ENCODE assay signal across 32 cellular contexts in genomic region chr6:38127284-38127683, GRCh38.
"Had no signal": no experiment of that assay in that cellular context is flagged by ENCODE, and none has a peak within 500 bp of the region (broad histone marks: within the 10 kb centered on the region; RNA-seq: fewer than 3 reads in every experiment).

No MANE protein-coding gene starts in this region.

- H3K27me3 ChIP-seq: ascending aorta, breast epithelium, cardiac muscle cell, dorsolateral prefrontal cortex had no signal

- H3K27me3 Mint-ChIP-seq: activated CD4-positive, alpha-beta memory T cell treated with anti-CD3 and anti-CD28 coated beads, Interleukin-2, amount 10 ng/mL, durations not matched to agents 7 days and 5 days; activated CD4-positive, alpha-beta T cell treated with anti-CD3 and anti-CD28 coated beads for 36 hours; activated CD4-positive, alpha-beta T cell treated with anti-CD3 and anti-CD28 coated beads, Interleukin-2, amount 10 ng/mL, durations not matched to agents 24 days and 14 days; activated naive CD4-positive, alpha-beta T cell treated with anti-CD3 and anti-CD28 coated beads, Interleukin-2, amount 10 ng/mL, durations not matched to agents 7 days and 5 days; activated naive CD8-positive, alpha-beta T cell treated with anti-CD3 and anti-CD28 coated beads, Interleukin-2, amount 10 ng/mL, durations not matched to agents 7 days and 5 days; activated T-cell treated with anti-CD3 and anti-CD28 coated beads, Interleukin-2, amount 50 U/mL, for 24 hours; brain; dendritic cell treated with granulocyte-macrophage colony-stimulating factor and Interleukin-4, amounts not matched to agents 40 ng/mL and 50 ng/mL, for 4 days; T-helper 17 cell had no signal

- H3K4me3 ChIP-seq: ascending aorta, breast epithelium, cardiac muscle cell, coronary artery, dorsolateral prefrontal cortex had no signal

- H3K4me1 ChIP-seq: ascending aorta, breast epithelium had no signal

- DNase-seq: activated CD4-positive, alpha-beta memory T cell treated with anti-CD3 and anti-CD28 coated beads, Interleukin-2, amount 10 ng/mL, durations not matched to agents 7 days and 5 days; activated CD4-positive, alpha-beta T cell treated with anti-CD3 and anti-CD28 coated beads for 36 hours; activated CD4-positive, alpha-beta T cell treated with anti-CD3 and anti-CD28 coated beads, Interleukin-2, amount 10 ng/mL, durations not matched to agents 24 days and 14 days; activated CD4-positive, alpha-beta T cell treated with anti-CD3 and anti-CD28 coated beads, Interleukin-2, amount 50 U/mL, for 4 hours; activated CD4-positive, CD25-positive, alpha-beta regulatory T cell; activated CD4-positive, CD25-positive, alpha-beta regulatory T cell treated with anti-CD3 and anti-CD28 coated beads, Interleukin-2, amount 50 U/mL, for 72 hours; activated CD8-positive, alpha-beta memory T cell treated with anti-CD3 and anti-CD28 coated beads, Interleukin-2, amount 50 U/mL, for 48 hours; activated gamma-delta T cell; activated naive CD4-positive, alpha-beta T cell; activated naive CD4-positive, alpha-beta T cell treated with anti-CD3 and anti-CD28 coated beads, Interleukin-2, amount 10 ng/mL, durations not matched to agents 7 days and 5 days; activated naive CD8-positive, alpha-beta T cell treated with anti-CD3 and anti-CD28 coated beads, Interleukin-2, amount 10 ng/mL, durations not matched to agents 7 days and 5 days; activated T-cell treated with anti-CD3 and anti-CD28 coated beads for 4 hours; activated T-cell treated with anti-CD3 and anti-CD28 coated beads, Interleukin-2, amount 50 U/mL, for 24 hours; activated T-cell treated with anti-CD3 and anti-CD28 coated beads, Interleukin-2, amount 50 U/mL, for 72 hours; central memory CD4-positive, alpha-beta T cell; dorsolateral prefrontal cortex; effector memory CD4-positive, alpha-beta T cell; endodermal cell; glutamatergic neuron; T-helper 1 cell; T-helper 17 cell; T1000; WERI-Rb-1 had no signal

- H3K9me3 ChIP-seq: ascending aorta, breast epithelium had no signal

- H3K27ac Mint-ChIP-seq: activated CD4-positive, alpha-beta memory T cell treated with anti-CD3 and anti-CD28 coated beads, Interleukin-2, amount 10 ng/mL, durations not matched to agents 7 days and 5 days; activated CD4-positive, alpha-beta T cell treated with anti-CD3 and anti-CD28 coated beads for 36 hours; activated CD4-positive, alpha-beta T cell treated with anti-CD3 and anti-CD28 coated beads, Interleukin-2, amount 10 ng/mL, durations not matched to agents 24 days and 14 days; activated naive CD4-positive, alpha-beta T cell treated with anti-CD3 and anti-CD28 coated beads, Interleukin-2, amount 10 ng/mL, durations not matched to agents 7 days and 5 days; activated naive CD4-positive, alpha-beta T cell treated with anti-CD3 and anti-CD28 coated beads, Interleukin-2, amount 50 U/mL, for 72 hours; activated naive CD8-positive, alpha-beta T cell treated with anti-CD3 and anti-CD28 coated beads, Interleukin-2, amount 10 ng/mL, durations not matched to agents 7 days and 5 days; activated T-cell treated with anti-CD3 and anti-CD28 coated beads, Interleukin-2, amount 50 U/mL, for 24 hours; brain; dendritic cell treated with granulocyte-macrophage colony-stimulating factor and Interleukin-4, amounts not matched to agents 40 ng/mL and 50 ng/mL, for 4 days; endodermal cell; T-helper 17 cell; T-helper 2 cell treated with Interferon-gamma antibody and Interleukin-4, amounts not matched to agents 5 μg/mL and 100 μg/mL, for 36 hours had no signal

- H3K9me3 Mint-ChIP-seq: activated naive CD4-positive, alpha-beta T cell treated with anti-CD3 and anti-CD28 coated beads, Interleukin-2, amount 10 ng/mL, durations not matched to agents 7 days and 5 days; activated naive CD8-positive, alpha-beta T cell treated with anti-CD3 and anti-CD28 coated beads, Interleukin-2, amount 10 ng/mL, durations not matched to agents 7 days and 5 days had no signal

- ATAC-seq: activated CD4-positive, alpha-beta T cell treated with anti-CD3 and anti-CD28 coated beads for 36 hours; activated naive CD4-positive, alpha-beta T cell treated with anti-CD3 and anti-CD28 coated beads, Interleukin-2, amount 50 U/mL, for 72 hours; activated T-cell treated with anti-CD3 and anti-CD28 coated beads, Interleukin-2, amount 50 U/mL, for 72 hours; esophagus mucosa; T-helper 17 cell had no signal

- H3K27ac ChIP-seq: ascending aorta, breast epithelium, cardiac muscle cell, coronary artery, dorsolateral prefrontal cortex, WERI-Rb-1 had no signal

- H3K4me1 Mint-ChIP-seq: endodermal cell had no signal

- H3K4me3 Mint-ChIP-seq: activated CD4-positive, alpha-beta memory T cell treated with anti-CD3 and anti-CD28 coated beads, Interleukin-2, amount 10 ng/mL, durations not matched to agents 7 days and 5 days; activated CD4-positive, alpha-beta T cell treated with anti-CD3 and anti-CD28 coated beads for 36 hours; activated CD4-positive, alpha-beta T cell treated with anti-CD3 and anti-CD28 coated beads, Interleukin-2, amount 10 ng/mL, durations not matched to agents 24 days and 14 days; activated naive CD4-positive, alpha-beta T cell treated with anti-CD3 and anti-CD28 coated beads, Interleukin-2, amount 10 ng/mL, durations not matched to agents 7 days and 5 days; activated naive CD8-positive, alpha-beta T cell treated with anti-CD3 and anti-CD28 coated beads, Interleukin-2, amount 10 ng/mL, durations not matched to agents 7 days and 5 days; activated T-cell treated with anti-CD3 and anti-CD28 coated beads, Interleukin-2, amount 50 U/mL, for 24 hours; activated T-cell treated with anti-CD3 and anti-CD28 coated beads, Interleukin-2, amount 50 U/mL, for 72 hours; brain; dendritic cell treated with granulocyte-macrophage colony-stimulating factor and Interleukin-4, amounts not matched to agents 40 ng/mL and 50 ng/mL, for 4 days; endodermal cell; T-helper 2 cell treated with Interferon-gamma antibody and Interleukin-4, amounts not matched to agents 5 μg/mL and 100 μg/mL, for 36 hours had no signal

- H3K36me3 ChIP-seq: breast epithelium, cardiac muscle cell had no signal
